ENCODE assay signal across 13 cellular contexts in genomic region chr22:32722441-32722840, GRCh38.
"Had no signal": no experiment of that assay in that cellular context is flagged by ENCODE, and none has a peak within 500 bp of the region (broad histone marks: within the 10 kb centered on the region; RNA-seq: fewer than 3 reads in every experiment).

No MANE protein-coding gene starts in this region.

- H3K4me1 ChIP-seq: parathyroid adenoma had no signal

- H3K9ac ChIP-seq: parathyroid adenoma had no signal

- H2AFZ ChIP-seq: parathyroid adenoma had no signal

- H3K4me3 ChIP-seq: sigmoid colon had no signal

- H3K36me3 ChIP-seq: sigmoid colon, WERI-Rb-1 had no signal

- DNase-seq: activated CD8-positive, alpha-beta memory T cell treated with anti-CD3 and anti-CD28 coated beads, Interleukin-2, amount 50 U/mL, for 48 hours; activated gamma-delta T cell; activated naive CD8-positive, alpha-beta T cell treated with anti-CD3 and anti-CD28 coated beads for 36 hours; activated T-cell treated with anti-CD3 and anti-CD28 coated beads, Interleukin-2, amount 50 U/mL, for 72 hours; cortex of kidney; effector CD8-positive, alpha-beta T cell; foreskin melanocyte; mesendoderm; sigmoid colon; stimulated activated CD4-positive, alpha-beta T cell treated with anti-CD3 and anti-CD28 coated beads, Interleukin-12 subunit alpha, Interleukin-12 subunit beta, amount 100 ng/mL, for 4 hours; stimulated activated CD4-positive, alpha-beta T cell treated with anti-CD3 and anti-CD28 coated beads, Interleukin-2, amount 100 ng/mL, for 24 hours; WERI-Rb-1 had no signal

- ATAC-seq: activated T-cell treated with anti-CD3 and anti-CD28 coated beads, Interleukin-2, amount 50 U/mL, for 72 hours had no signal

- H3K27ac ChIP-seq: parathyroid adenoma, WERI-Rb-1 had no signal

- H3K79me2 ChIP-seq: parathyroid adenoma had no signal

- H3K9me3 ChIP-seq: sigmoid colon had no signal

- H3K27me3 ChIP-seq: sigmoid colon had no signal
